ENCODE assay signal across 1 cellular context in genomic region chr16:2116428-2116827, GRCh38. TPM values are rescaled to one million over a fixed set of nuclear protein-coding genes. Genes with fewer than 3 reads are reported as not detected.
"Had no signal": no experiment of that assay in that cellular context is flagged by ENCODE, and none has a peak within 500 bp of the region (broad histone marks: within the 10 kb centered on the region; RNA-seq: fewer than 3 reads in every experiment).

No MANE protein-coding gene starts in this region.

RNA-seq across cellular contexts. Expression of gene RAB26, which starts 32.0 kb away (rescaled TPM):
- total RNA-seq: mesenteric fat pad had no signal
